16 cellular contexts compared by ENCODE assay signal in the genomic region with DNA sequence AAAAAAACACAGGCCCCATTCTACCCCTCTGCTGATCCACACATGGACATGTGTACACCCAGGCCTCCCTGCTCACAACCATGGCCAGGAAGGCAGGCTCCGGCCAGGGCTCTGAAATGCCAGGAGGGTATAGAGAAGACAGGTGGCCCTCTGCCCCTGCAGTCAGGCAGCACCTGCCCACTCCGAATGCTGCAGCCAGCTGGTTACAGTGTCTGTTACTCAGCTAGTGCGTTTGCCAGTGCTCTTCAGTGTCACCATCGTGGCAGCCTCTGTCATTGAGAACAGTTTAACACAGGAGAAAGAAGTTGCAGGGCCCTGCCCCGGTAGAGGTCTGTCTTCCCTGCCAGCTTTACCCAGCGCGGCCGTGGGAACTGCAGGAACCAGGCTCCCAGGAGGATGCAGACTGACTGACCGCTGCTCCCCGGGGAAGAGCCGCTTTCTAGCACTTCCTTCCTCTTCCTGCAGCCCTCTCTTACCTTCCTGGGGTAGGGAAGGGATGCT.
A peak's percentile ranks its signal among the peaks of the same experiment; 100 is the strongest.
DNase-seq lines count a peak whose midpoint lies in the region; ATAC-seq and TF ChIP-seq lines count a peak whose summit lies in the region.
"Had no signal": no experiment of that assay in that cellular context is flagged by ENCODE, and none has a peak within 500 bp of the region (broad histone marks: within the 10 kb centered on the region; RNA-seq: fewer than 3 reads in every experiment).

No MANE protein-coding gene starts in this region.

- TF ChIP-seq CTCF in Loucy (conservative IDR thresholded peaks at IDR 0.05; ENCODE audit: low read length) (no peak), glutamatergic neuron (IDR thresholded peaks at IDR 0.05; ENCODE audit: partially characterized antibody, unreplicated experiment) (no peak), omental fat pad (IDR thresholded peaks at IDR 0.05) (no peak), GM20000 (IDR thresholded peaks at IDR 0.05; ENCODE audit: extremely low read depth, missing control alignments) (no peak), PC-9 (conservative IDR thresholded peaks at IDR 0.05) (no peak)

- H2AFZ ChIP-seq in Loucy (ENCODE audit: low read length) (peak overlapping the region; percentile 44; the same call in 1 of the 2 replicates), PC-9 (no peak overlapping the region)

- H3K9me2 ChIP-seq in Loucy (replicated peaks; ENCODE audit: low read depth, low read length): no peaks in the 10 kb centered on the region
- no peaks in the 10 kb centered on the region for H3K9me2 ChIP-seq in PC-9 (ENCODE audit: insufficient read depth)

- intact Hi-C loops in PC-9 (cut with micrococcal nuclease; ENCODE audit: unreplicated experiment): no loop called here

- ATAC-seq in omental fat pad (ENCODE audit: low FRiP score): no peak

- no peak overlapping the region for H3K4me3 ChIP-seq in Loucy (ENCODE audit: low read length, poor library complexity, severe bottlenecking)
- H3K4me3 ChIP-seq in PC-9: no peak overlapping the region
- H3K4me3 ChIP-seq: SJCRH30 had no signal

- H3K9me3 Mint-ChIP-seq in glutamatergic neuron (ENCODE audit: unreplicated experiment): peaks cover 2% of the 10 kb centered on the region
- H3K9me3 Mint-ChIP-seq: activated CD4-positive, alpha-beta memory T cell treated with anti-CD3 and anti-CD28 coated beads for 36 hours; activated T-helper 1 cell treated with anti-CD3 and anti-CD28 coated beads, Interleukin-12 subunit alpha, Interleukin-12 subunit beta, Interleukin-2, Interleukin-4 antibody, amounts not matched to agents 30 ng/mL and 10 ng/mL and 1 ng/mL, durations not matched to agents 14 hours and 24 hours and 36 hours; H9; stimulated activated naive CD8-positive, alpha-beta T cell treated with anti-CD3 and anti-CD28 coated beads, Interleukin-15, amount 100 ng/mL, for 72 hours had no signal

- H3K4me1 ChIP-seq in Loucy (ENCODE audit: insufficient read depth, low read length, poor library complexity, severe bottlenecking) (no peaks in the 10 kb centered on the region), PC-9 (replicated peaks; ENCODE audit: insufficient read depth) (no peaks in the 10 kb centered on the region)
- H3K4me1 ChIP-seq: BE2C had no signal

- peaks cover 48% of the 10 kb centered on the region for H3K4me1 Mint-ChIP-seq in glutamatergic neuron (ENCODE audit: low read depth, unreplicated experiment)
- H3K4me1 Mint-ChIP-seq: stimulated activated naive CD8-positive, alpha-beta T cell treated with anti-CD3 and anti-CD28 coated beads, Interleukin-15, amount 100 ng/mL, for 72 hours had no signal

- DNase-seq in COLO668 (lab: John Stamatoyannopoulos, UW; ENCODE audit: unreplicated experiment): peak; percentile 36
- DNase-seq in glutamatergic neuron: no peak
- DNase-seq in omental fat pad (ENCODE audit: low spot score): peak; percentile 22
- no peak for DNase-seq in GM20000 (ENCODE audit: low spot score)
- DNase-seq in NCI-H82 (lab: John Stamatoyannopoulos, UW): no peak
- DNase-seq in PC-9: no peak
- no peak for DNase-seq in activated CD4-positive, alpha-beta T cell treated with anti-CD3 and anti-CD28 coated beads, Interleukin-2, amount 50 U/mL, for 1 hour
- DNase-seq: NCI-H187 had no signal

- H3K27ac Mint-ChIP-seq in glutamatergic neuron (ENCODE audit: unreplicated experiment): peak overlapping the region; percentile 8
- H3K27ac Mint-ChIP-seq: activated CD4-positive, alpha-beta memory T cell treated with anti-CD3 and anti-CD28 coated beads for 36 hours; activated T-helper 1 cell treated with anti-CD3 and anti-CD28 coated beads, Interleukin-12 subunit alpha, Interleukin-12 subunit beta, Interleukin-2, Interleukin-4 antibody, amounts not matched to agents 30 ng/mL and 10 ng/mL and 1 ng/mL, durations not matched to agents 14 hours and 24 hours and 36 hours had no signal

- no peaks in the 10 kb centered on the region for H3F3A ChIP-seq in Loucy (ENCODE audit: low read depth)
- H3F3A ChIP-seq in PC-9 (ENCODE audit: insufficient read depth, low read depth): no peaks in the 10 kb centered on the region

- no peaks in the 10 kb centered on the region for H3K79me2 ChIP-seq in Loucy (ENCODE audit: insufficient read depth, low read length)
- no peaks in the 10 kb centered on the region for H3K79me2 ChIP-seq in PC-9 (ENCODE audit: low read depth)

- H3K36me3 Mint-ChIP-seq in glutamatergic neuron (ENCODE audit: unreplicated experiment): peaks cover 5% of the 10 kb centered on the region
- H3K36me3 Mint-ChIP-seq: activated CD4-positive, alpha-beta memory T cell treated with anti-CD3 and anti-CD28 coated beads for 36 hours had no signal

- no peaks in the 10 kb centered on the region for H3K36me3 ChIP-seq in Loucy (ENCODE audit: insufficient read depth, low read length)
- no peaks in the 10 kb centered on the region for H3K36me3 ChIP-seq in PC-9 (ENCODE audit: low read depth)
- H3K36me3 ChIP-seq: BE2C, SJCRH30 had no signal

- H3K27me3 ChIP-seq in Loucy (ENCODE audit: insufficient read depth, low read length, poor library complexity, severe bottlenecking): no peaks in the 10 kb centered on the region
- H3K27me3 ChIP-seq in PC-9 (ENCODE audit: insufficient read depth, low read depth): no peaks in the 10 kb centered on the region
- H3K27me3 ChIP-seq: BE2C, SJCRH30 had no signal

- H3K27ac ChIP-seq in PC-9: no peak overlapping the region
- H3K27ac ChIP-seq: KMS-11, SJCRH30 had no signal

- H4K20me1 ChIP-seq in Loucy (ENCODE audit: insufficient read depth, low read length, poor library complexity, severe bottlenecking) (no peaks in the 10 kb centered on the region), PC-9 (ENCODE audit: insufficient read depth) (no peaks in the 10 kb centered on the region)

- H3K27me3 Mint-ChIP-seq in glutamatergic neuron (ENCODE audit: unreplicated experiment): peaks cover 7% of the 10 kb centered on the region
- H3K27me3 Mint-ChIP-seq: stimulated activated naive CD8-positive, alpha-beta T cell treated with anti-CD3 and anti-CD28 coated beads, Interleukin-15, amount 100 ng/mL, for 72 hours had no signal

- POLR2A ChIA-PET in PC-9 (lab: Charles Lee; ENCODE audit: unreplicated experiment): no interaction called here

- H3K9me3 ChIP-seq in Loucy (ENCODE audit: insufficient read depth, low read depth, low read length): no peaks in the 10 kb centered on the region; the same call in 1 of the 2 replicates
- no peaks in the 10 kb centered on the region for H3K9me3 ChIP-seq in PC-9 (ENCODE audit: insufficient read depth, low read depth)
- H3K9me3 ChIP-seq: BE2C, SJCRH30 had no signal

- CTCF ChIA-PET in PC-9 (lab: Charles Lee): interaction anchor here (0.7 to 1.1 kb wide), 2 partner anchors 61 to 128 kb away, joined by 3 read pairs; no protein-coding TSS in a partner anchor

- H3K4me3 Mint-ChIP-seq in glutamatergic neuron (ENCODE audit: unreplicated experiment): no peak overlapping the region
- H3K4me3 Mint-ChIP-seq: activated CD4-positive, alpha-beta memory T cell treated with anti-CD3 and anti-CD28 coated beads for 36 hours; activated T-helper 1 cell treated with anti-CD3 and anti-CD28 coated beads, Interleukin-12 subunit alpha, Interleukin-12 subunit beta, Interleukin-2, Interleukin-4 antibody, amounts not matched to agents 30 ng/mL and 10 ng/mL and 1 ng/mL, durations not matched to agents 14 hours and 24 hours and 36 hours; H9; stimulated activated naive CD8-positive, alpha-beta T cell treated with anti-CD3 and anti-CD28 coated beads, Interleukin-15, amount 100 ng/mL, for 72 hours had no signal

- BruUV-seq in PC-9 (replicated peaks; lab: Mats Ljungman, UMichigan): no TSS peak

- H3K9ac ChIP-seq in Loucy (ENCODE audit: low read depth, low read length, poor library complexity, severe bottlenecking): no peak overlapping the region
- H3K9ac ChIP-seq: KMS-11 had no signal

- no peak overlapping the region for H3K4me2 ChIP-seq in Loucy (ENCODE audit: low read depth, low read length, poor library complexity, severe bottlenecking)
- no peak overlapping the region for H3K4me2 ChIP-seq in PC-9
- H3K4me2 ChIP-seq: KMS-11 had no signal

Comparison
In these comparisons a context has a peak if more than half of its experiments do, and no peak if none do; other contexts are left out.
1. DNase-seq: peak in COLO668 (single experiment) and omental fat pad (single experiment); none in glutamatergic neuron (single experiment), GM20000 (single experiment), NCI-H82 (single experiment), PC-9 (0 of 2) and activated CD4-positive, alpha-beta T cell treated with anti-CD3 and anti-CD28 coated beads, Interleukin-2, amount 50 U/mL, for 1 hour (single experiment).